Comparison of ENCODE assay signal across 22 cellular contexts in the genomic region with DNA sequence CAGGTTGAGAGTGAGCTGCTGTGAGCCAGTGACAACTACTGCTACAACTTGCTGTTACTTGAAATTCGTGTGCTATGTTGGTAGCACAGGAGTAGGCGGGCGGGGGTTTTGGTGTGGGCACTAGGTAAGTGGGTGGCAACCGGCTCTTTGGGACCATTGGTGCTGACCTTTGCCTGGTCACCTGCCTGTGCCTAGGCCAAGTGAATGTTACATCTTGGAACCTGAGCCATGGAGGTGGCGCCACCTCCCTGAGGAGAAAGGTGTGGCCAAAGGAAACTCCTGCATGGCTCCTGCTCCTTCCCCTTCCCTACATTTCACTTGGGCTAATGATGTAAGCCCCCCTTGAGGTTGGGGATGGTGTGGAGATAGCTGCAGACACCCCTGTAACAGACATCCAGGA. TPM values are rescaled to one million over a fixed set of nuclear protein-coding genes. Genes with fewer than 3 reads are reported as not detected.
DNase-seq lines count a peak whose midpoint lies in the region; ATAC-seq and TF ChIP-seq lines count a peak whose summit lies in the region.
"Had no signal": no experiment of that assay in that cellular context is flagged by ENCODE, and none has a peak within 500 bp of the region (broad histone marks: within the 10 kb centered on the region; RNA-seq: fewer than 3 reads in every experiment).

No MANE protein-coding gene starts in this region.

- TF ChIP-seq CTCF in BJ (IDR thresholded peaks at IDR 0.05; ENCODE audit: insufficient read depth, low read depth, low read length): 0 out of 2 replicates have a peak, but pooled peaks have one; percentile 11
- peak; percentile 60 for TF ChIP-seq CTCF in WERI-Rb-1 (IDR thresholded peaks at IDR 0.05; ENCODE audit: low read depth, low read length)
- TF ChIP-seq CTCF in foreskin keratinocyte (conservative IDR thresholded peaks at IDR 0.05): peak; percentile 28
- TF ChIP-seq CTCF in natural killer cell (IDR thresholded peaks at IDR 0.05): no peak

- H3K4me3 ChIP-seq in BJ (ENCODE audit: low read depth, low read length): no peak overlapping the region
- H3K4me3 ChIP-seq in H7 (ENCODE audit: insufficient read depth, low read depth, low read length): no peak overlapping the region
- no peak overlapping the region for H3K4me3 ChIP-seq in WERI-Rb-1 (ENCODE audit: low read depth, low read length)
- H3K4me3 ChIP-seq: heart right ventricle, MG63, SJSA1 had no signal

- ATAC-seq in foreskin keratinocyte: no peak
- no peak for ATAC-seq in natural killer cell
- ATAC-seq in HG03039 (IDR thresholded peaks at IDR 0.05; ENCODE audit: unreplicated experiment): no peak
- ATAC-seq: activated CD8-positive, alpha-beta memory T cell treated with anti-CD3 and anti-CD28 coated beads, Interleukin-2, amount 10 ng/mL, durations not matched to agents 7 days and 5 days; effector memory CD8-positive, alpha-beta T cell; left lobe of liver had no signal

- peaks cover 9% of the 10 kb centered on the region for H3K36me3 ChIP-seq in BJ (ENCODE audit: control insufficient read depth, insufficient read depth, low read length)
- peaks cover 15% of the 10 kb centered on the region for H3K36me3 ChIP-seq in H7 (replicated peaks; ENCODE audit: control insufficient read depth, insufficient read depth, low read length)
- peaks cover 24% of the 10 kb centered on the region for H3K36me3 ChIP-seq in WERI-Rb-1

- no peak overlapping the region for H3K27ac ChIP-seq in WERI-Rb-1
- no peak overlapping the region for H3K27ac ChIP-seq in foreskin keratinocyte
- H3K27ac ChIP-seq: C4-2B, SJSA1 had no signal

- POLR2A ChIA-PET in BJ (lab: Charles Lee): no interaction called here

- H3K27me3 ChIP-seq in BJ (ENCODE audit: control insufficient read depth, insufficient read depth, low read length): no peaks in the 10 kb centered on the region
- no peaks in the 10 kb centered on the region for H3K27me3 ChIP-seq in H7 (ENCODE audit: control insufficient read depth, insufficient read depth, low read length)
- no peaks in the 10 kb centered on the region for H3K27me3 ChIP-seq in WERI-Rb-1 (ENCODE audit: insufficient read depth, low read depth, severe bottlenecking)
- H3K27me3 ChIP-seq in foreskin keratinocyte: no peaks in the 10 kb centered on the region
- H3K27me3 ChIP-seq: heart right ventricle, MG63, SJSA1 had no signal

- no peaks in the 10 kb centered on the region for H3K4me1 Mint-ChIP-seq in natural killer cell
- H3K4me1 Mint-ChIP-seq in activated T-cell treated with anti-CD3 and anti-CD28 coated beads, Interleukin-2, amount 50 U/mL, for 24 hours (ENCODE audit: low read depth): no peaks in the 10 kb centered on the region
- H3K4me1 Mint-ChIP-seq in immature natural killer cell: no peaks in the 10 kb centered on the region
- H3K4me1 Mint-ChIP-seq: activated CD4-positive, alpha-beta T cell treated with anti-CD3 and anti-CD28 coated beads, Interleukin-2, amount 10 ng/mL, durations not matched to agents 24 days and 14 days had no signal

- H3K36me3 Mint-ChIP-seq in natural killer cell (no peaks in the 10 kb centered on the region), immature natural killer cell (peaks cover under 1 to 29% (median 11%) of the 10 kb centered on the region in 3 donors)
- peaks cover 35% of the 10 kb centered on the region for H3K36me3 Mint-ChIP-seq in activated T-cell treated with anti-CD3 and anti-CD28 coated beads, Interleukin-2, amount 50 U/mL, for 24 hours (ENCODE audit: low read depth)
- H3K36me3 Mint-ChIP-seq: activated naive CD8-positive, alpha-beta T cell had no signal

- no peak overlapping the region for H3K27ac Mint-ChIP-seq in natural killer cell
- no peak overlapping the region for H3K27ac Mint-ChIP-seq in activated T-cell treated with anti-CD3 and anti-CD28 coated beads, Interleukin-2, amount 50 U/mL, for 24 hours
- H3K27ac Mint-ChIP-seq in immature natural killer cell: no peak overlapping the region
- H3K27ac Mint-ChIP-seq: activated CD4-positive, alpha-beta T cell treated with anti-CD3 and anti-CD28 coated beads, Interleukin-2, amount 10 ng/mL, durations not matched to agents 24 days and 14 days; activated CD8-positive, alpha-beta memory T cell treated with anti-CD3 and anti-CD28 coated beads, Interleukin-2, amount 10 ng/mL, durations not matched to agents 7 days and 5 days; activated naive CD8-positive, alpha-beta T cell; effector memory CD8-positive, alpha-beta T cell had no signal

- no peaks in the 10 kb centered on the region for H3K4me1 ChIP-seq in foreskin keratinocyte
- H3K4me1 ChIP-seq: SJSA1 had no signal

- H3K4me3 Mint-ChIP-seq in natural killer cell: no peak overlapping the region
- H3K4me3 Mint-ChIP-seq in activated T-cell treated with anti-CD3 and anti-CD28 coated beads, Interleukin-2, amount 50 U/mL, for 24 hours: no peak overlapping the region
- no peak overlapping the region for H3K4me3 Mint-ChIP-seq in immature natural killer cell
- H3K4me3 Mint-ChIP-seq: activated CD4-positive, alpha-beta T cell treated with anti-CD3 and anti-CD28 coated beads, Interleukin-2, amount 10 ng/mL, durations not matched to agents 24 days and 14 days; activated CD8-positive, alpha-beta memory T cell treated with anti-CD3 and anti-CD28 coated beads, Interleukin-2, amount 10 ng/mL, durations not matched to agents 7 days and 5 days; activated naive CD8-positive, alpha-beta T cell; effector memory CD8-positive, alpha-beta T cell; nephron had no signal

- intact Hi-C loops in natural killer cell (cut with micrococcal nuclease): no loop called here

- H3K27me3 Mint-ChIP-seq in natural killer cell (ENCODE audit: low read depth in 2 of 2): no peaks in the 10 kb centered on the region
- H3K27me3 Mint-ChIP-seq in activated T-cell treated with anti-CD3 and anti-CD28 coated beads, Interleukin-2, amount 50 U/mL, for 24 hours: no peaks in the 10 kb centered on the region
- H3K27me3 Mint-ChIP-seq in immature natural killer cell (ENCODE audit: low read depth in 3 of 3): no peaks in the 10 kb centered on the region
- H3K27me3 Mint-ChIP-seq: activated CD4-positive, alpha-beta T cell treated with anti-CD3 and anti-CD28 coated beads, Interleukin-2, amount 10 ng/mL, durations not matched to agents 24 days and 14 days; activated CD8-positive, alpha-beta memory T cell treated with anti-CD3 and anti-CD28 coated beads, Interleukin-2, amount 10 ng/mL, durations not matched to agents 7 days and 5 days; activated naive CD8-positive, alpha-beta T cell; effector memory CD8-positive, alpha-beta T cell had no signal

- CTCF ChIA-PET in BJ (lab: Yijun Ruan, JAX): interaction anchor here (0.7 to 3.1 kb wide), 4 partner anchors 9 to 54 kb away, joined by 3 to 13 read pairs (median 8); no protein-coding TSS in a partner anchor

- DNase-seq in BJ (ENCODE audit: low read depth): no peak
- peak; percentile 34 for DNase-seq in H7
- DNase-seq in WERI-Rb-1: no peak
- no peak for DNase-seq in foreskin keratinocyte
- no peak for DNase-seq in natural killer cell
- DNase-seq in activated T-cell treated with anti-CD3 and anti-CD28 coated beads, Interleukin-2, amount 50 U/mL, for 24 hours: no peak
- DNase-seq in immature natural killer cell: no peak
- DNase-seq: activated CD4-positive, alpha-beta T cell treated with anti-CD3 and anti-CD28 coated beads, Interleukin-2, amount 10 ng/mL, durations not matched to agents 24 days and 14 days; activated CD8-positive, alpha-beta memory T cell treated with anti-CD3 and anti-CD28 coated beads, Interleukin-2, amount 10 ng/mL, durations not matched to agents 7 days and 5 days; DMS 273 treated with DMSO at 0.1 percent for 48 hours; effector memory CD8-positive, alpha-beta T cell; heart right ventricle; MG63; NCI-H524 treated with DMSO at 0.1 percent for 48 hours; T-helper 1 cell had no signal

- H3K9me3 Mint-ChIP-seq in natural killer cell (no peaks in the 10 kb centered on the region), immature natural killer cell (no peaks in the 10 kb centered on the region)
- H3K9me3 Mint-ChIP-seq in activated T-cell treated with anti-CD3 and anti-CD28 coated beads, Interleukin-2, amount 50 U/mL, for 24 hours: no peaks in the 10 kb centered on the region
- H3K9me3 Mint-ChIP-seq: activated CD4-positive, alpha-beta T cell treated with anti-CD3 and anti-CD28 coated beads, Interleukin-2, amount 10 ng/mL, durations not matched to agents 24 days and 14 days; effector memory CD8-positive, alpha-beta T cell; nephron had no signal

- H3K9me3 ChIP-seq in WERI-Rb-1 (ENCODE audit: severe bottlenecking): no peaks in the 10 kb centered on the region
- H3K9me3 ChIP-seq: heart right ventricle, MG63, SJSA1 had no signal

RNA-seq across cellular contexts. Expression of a gene that starts 25.4 kb away (rescaled TPM):
- 15.7 and 17.2 TPM in 2 replicates for polyA plus RNA-seq in BJ (2011; rRNA removed)
- polyA minus RNA-seq in BJ (2011; rRNA and poly(A)+ RNA removed): 30.3 and 47.3 TPM in 2 replicates
- total RNA-seq in H7 (2014; rRNA removed; shearing (Covaris generic)): 15.4 and 17.2 TPM in 2 replicates
- total RNA-seq in foreskin keratinocyte: 46.2 and 49.4 TPM in 2 replicates
- 21.7 and 25.9 TPM in 2 replicates for polyA plus RNA-seq in foreskin keratinocyte
- total RNA-seq in natural killer cell: 1 to 10 TPM in 2 of 3 donors, under 1 TPM in 1; 0.19 to 1.8 (median 1.7) TPM
- not detected for polyA plus RNA-seq in immature natural killer cell

RNA-seq across cellular contexts. Expression of a gene that starts 51.3 kb away (rescaled TPM):
- polyA plus RNA-seq in BJ (2011; rRNA removed) (7.4 and 9.2 TPM in 2 replicates), foreskin keratinocyte (2.2 and 2.3 TPM in 2 replicates), immature natural killer cell (under 1 TPM; 0.62 to 0.77 (median 0.64) TPM)
- 14.9 and 16.2 TPM in 2 replicates for polyA minus RNA-seq in BJ (2011; rRNA and poly(A)+ RNA removed)
- 18.3 and 25.7 TPM in 2 replicates for total RNA-seq in H7 (2014; rRNA removed; shearing (Covaris generic))
- total RNA-seq in foreskin keratinocyte (13.5 and 16.7 TPM in 2 replicates), natural killer cell (10 to 100 TPM; 13.6 to 31.8 (median 21.2) TPM)

RNA-seq across cellular contexts. Expression of a gene that starts 59.1 kb away (rescaled TPM):
- polyA plus RNA-seq in BJ (2011; rRNA removed): 0.01 TPM in 1 of 2 replicates, not detected in the other
- polyA minus RNA-seq in BJ (2011; rRNA and poly(A)+ RNA removed): not detected in 2 replicates
- total RNA-seq in H7 (2014; rRNA removed; shearing (Covaris generic)): 0.04 and 0.07 TPM in 2 replicates
- not detected in 2 replicates for total RNA-seq in foreskin keratinocyte
- not detected in 2 replicates for polyA plus RNA-seq in foreskin keratinocyte
- not detected for total RNA-seq in natural killer cell
- polyA plus RNA-seq in immature natural killer cell: not detected
- total RNA-seq: activated CD4-positive, alpha-beta T cell treated with anti-CD3 and anti-CD28 coated beads, Interleukin-2, amount 10 ng/mL, durations not matched to agents 24 days and 14 days; G401 had no signal
